ENCODE assay signal across 8 cellular contexts in genomic region chr3:13479582-13480339, GRCh38. TPM values are rescaled to one million over a fixed set of nuclear protein-coding genes. Genes with fewer than 3 reads are reported as not detected.
A peak's percentile ranks its signal among the peaks of the same experiment; 100 is the strongest.
DNase-seq lines count a peak whose midpoint lies in the region; ATAC-seq, FAIRE-seq and TF ChIP-seq lines count a peak whose summit lies in the region.

A gene with protein sequence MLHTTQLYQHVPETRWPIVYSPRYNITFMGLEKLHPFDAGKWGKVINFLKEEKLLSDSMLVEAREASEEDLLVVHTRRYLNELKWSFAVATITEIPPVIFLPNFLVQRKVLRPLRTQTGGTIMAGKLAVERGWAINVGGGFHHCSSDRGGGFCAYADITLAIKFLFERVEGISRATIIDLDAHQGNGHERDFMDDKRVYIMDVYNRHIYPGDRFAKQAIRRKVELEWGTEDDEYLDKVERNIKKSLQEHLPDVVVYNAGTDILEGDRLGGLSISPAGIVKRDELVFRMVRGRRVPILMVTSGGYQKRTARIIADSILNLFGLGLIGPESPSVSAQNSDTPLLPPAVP (plus strand): TSS chr3:13480306. CDS start chr3:13480348, 42 bp downstream.

- DNase-seq in AG09309 (ENCODE audit: low read depth): peak; percentile 83
- peak; percentile 89 for DNase-seq in NCI-H226
- peak; percentile 94 for DNase-seq in activated CD4-positive, CD25-positive, alpha-beta regulatory T cell treated with anti-CD3 and anti-CD28 coated beads, Interleukin-2, amount 50 U/mL, for 16 hours (ENCODE audit: low read depth, low spot score)
- peak; percentile 94 for DNase-seq in central memory CD8-positive, alpha-beta T cell (ENCODE audit: low spot score in 2 of 2)
- DNase-seq in keratinocyte (ENCODE audit: low read depth, low spot score): peak; percentile 81
- DNase-seq in stimulated activated CD4-positive, alpha-beta T cell treated with anti-CD3 and anti-CD28 coated beads, Interleukin-12 subunit alpha, Interleukin-12 subunit beta, amount 100 ng/mL, for 48 hours (ENCODE audit: low read depth in 2 of 3, low spot score in 1 of 3): peak; percentile 91 to 98 (median 95)

- H3K27ac ChIP-seq in keratinocyte (ENCODE audit: control insufficient read depth, insufficient read depth, low read length): peak within 1 kb of the TSS; percentile 86

- H3K4me3 ChIP-seq in AG09309 (ENCODE audit: control insufficient read depth, low read depth, low read length) (peak within 1 kb of the TSS; percentile 72), keratinocyte (ENCODE audit: control insufficient read depth in 2 of 3, extremely low read depth in 1 of 3, insufficient read depth in 2 of 3, low read depth in 1 of 3, low read length in 3 of 3) (peak within 1 kb of the TSS; percentile 54 to 84 (median 81))

- in situ Hi-C loops in GM18951 (cut with MboI; ENCODE audit: low sequenced_read_pairs, unreplicated experiment): no loop called here

- peaks cover 22% of the 10 kb centered on the region for H3K4me1 ChIP-seq in keratinocyte (ENCODE audit: control insufficient read depth, extremely low read depth, insufficient read depth, low read length)

- H3K27me3 ChIP-seq in keratinocyte (ENCODE audit: control insufficient read depth, extremely low read depth, insufficient read depth, low read length): no peaks in the 10 kb centered on the region

- FAIRE-seq in keratinocyte (lab: Jason Lieb, UNC): no peak

- peak within 1 kb of the TSS; percentile 89 for H2AFZ ChIP-seq in keratinocyte (ENCODE audit: control insufficient read depth, low read length)

- H3K4me1 Mint-ChIP-seq in central memory CD8-positive, alpha-beta T cell: peaks cover 15% of the 10 kb centered on the region

- dilution Hi-C loops in keratinocyte (cut with MboI; ENCODE audit: extremely low pct_ligation_motif_present, low sequenced_read_pairs): no loop called here

- no peaks in the 10 kb centered on the region for H3K9me1 ChIP-seq in keratinocyte (ENCODE audit: control insufficient read depth, extremely low read depth, insufficient read depth, low read length)

- H4K20me1 ChIP-seq in keratinocyte (ENCODE audit: control insufficient read depth, extremely low read depth, insufficient read depth, low read length): no peaks in the 10 kb centered on the region

- TF ChIP-seq POLR2A in GM18951 (IDR thresholded peaks at IDR 0.05; ENCODE audit: extremely low read depth, insufficient read depth, insufficient read length): peak; percentile 66

- H3K4me3 Mint-ChIP-seq in central memory CD8-positive, alpha-beta T cell: peak within 1 kb of the TSS; percentile 88

- ATAC-seq in HG03196 (IDR thresholded peaks at IDR 0.05; ENCODE audit: unreplicated experiment): peak; percentile 97
- peak; percentile 95 for ATAC-seq in central memory CD8-positive, alpha-beta T cell (replicated peaks; ENCODE audit: extremely low read depth, poor library complexity, severe bottlenecking)

- H3K36me3 Mint-ChIP-seq in central memory CD8-positive, alpha-beta T cell (ENCODE audit: insufficient read depth): peaks cover 3% of the 10 kb centered on the region

- TF ChIP-seq CTCF in AG09309 (IDR thresholded peaks at IDR 0.05; ENCODE audit: control insufficient read depth, insufficient read depth, low read depth, low read length, missing control alignments) (peak; percentile 6), keratinocyte (optimal IDR thresholded peaks at IDR 0.05 in 1 of 3, IDR thresholded peaks at IDR 0.05 in 1 of 3, conservative IDR thresholded peaks at IDR 0.05 in 1 of 3; ENCODE audit: extremely low read depth in 1 of 3, insufficient read depth in 2 of 3, low read length in 3 of 3) (no peak)

- no peaks in the 10 kb centered on the region for H3K9me3 ChIP-seq in keratinocyte (ENCODE audit: control insufficient read depth, low read depth, low read length)

- H3K27me3 Mint-ChIP-seq in central memory CD8-positive, alpha-beta T cell: peaks cover 2% of the 10 kb centered on the region

- H3K27ac Mint-ChIP-seq in central memory CD8-positive, alpha-beta T cell (ENCODE audit: low read depth): peak within 1 kb of the TSS; percentile 74

- no peaks in the 10 kb centered on the region for H3K79me2 ChIP-seq in keratinocyte (ENCODE audit: control insufficient read depth, insufficient read depth, low read length)

- no peaks in the 10 kb centered on the region for H3K36me3 ChIP-seq in keratinocyte (ENCODE audit: control insufficient read depth in 2 of 2, extremely low read depth in 1 of 2, insufficient read depth in 2 of 2, low read length in 2 of 2)

- H3K9me3 Mint-ChIP-seq in central memory CD8-positive, alpha-beta T cell: no peaks in the 10 kb centered on the region

- peak within 1 kb of the TSS; percentile 92 for H3K9ac ChIP-seq in keratinocyte (ENCODE audit: control insufficient read depth, extremely low read depth, insufficient read depth, low read length)

- H3K4me2 ChIP-seq in keratinocyte (ENCODE audit: control insufficient read depth, extremely low read depth, insufficient read depth, low read depth, low read length): peak within 1 kb of the TSS; percentile 91

RNA-seq across cellular contexts. Expression of the gene that starts here (rescaled TPM):
- 9.8 to 16.6 TPM (median 12.6 TPM) in 3 replicates for polyA plus RNA-seq in keratinocyte
- polyA plus RNA-seq in keratinocyte (2011; ENCODE audit: low read depth): 2.7 TPM
- 9.8 and 17.3 TPM in 2 replicates for polyA plus RNA-seq in keratinocyte (2011; cell fraction: cytosol; rRNA removed)
- 12.8 and 15.6 TPM in 2 replicates for polyA plus RNA-seq in keratinocyte (2011; cell fraction: nucleus; rRNA removed)
- 13.6 and 18.2 TPM in 2 replicates for polyA plus RNA-seq in keratinocyte (2012; ENCODE audit: low replicate concordance)
- polyA minus RNA-seq in keratinocyte: 6.7 to 18.3 TPM (median 9.3 TPM) in 3 replicates
- 18.4 TPM for polyA minus RNA-seq in keratinocyte (2011; cell fraction: cytosol; rRNA and poly(A)+ RNA removed)
- 6.1 and 8.8 TPM in 2 replicates for polyA minus RNA-seq in keratinocyte (2011; cell fraction: nucleus; rRNA and poly(A)+ RNA removed)

Comparison
In these comparisons a context has a peak if more than half of its experiments do, and no peak if none do; other contexts are left out.
1. Peak in every context shown above with its lines: DNase-seq, ATAC-seq, H3K4me3 ChIP-seq and H3K27ac ChIP-seq.